In genomic region chr1:192158181-192158580, GRCh38 we compare ENCODE assay signal across 10 cellular contexts. TPM values are rescaled to one million over a fixed set of nuclear protein-coding genes. Genes with fewer than 3 reads are reported as not detected.
DNase-seq lines count a peak whose midpoint lies in the region; ATAC-seq and TF ChIP-seq lines count a peak whose summit lies in the region.
"Had no signal": no experiment of that assay in that cellular context is flagged by ENCODE, and none has a peak within 500 bp of the region (broad histone marks: within the 10 kb centered on the region; RNA-seq: fewer than 3 reads in every experiment).

TSS of gene RGS18 (plus strand) at chr1:192158462. CDS start at chr1:192158638, 176 bp downstream.

- ATAC-seq in GM19351 (IDR thresholded peaks at IDR 0.05; ENCODE audit: unreplicated experiment) = peak; percentile 93
- ATAC-seq in HG03066 (IDR thresholded peaks at IDR 0.05; ENCODE audit: low read depth, unreplicated experiment) = peak; percentile 60
- ATAC-seq in T-helper 17 cell = peak; percentile 35
- ATAC-seq in sciatic nerve = peak; percentile 66

- no peaks in the 10 kb centered on the region for H3K36me3 Mint-ChIP-seq in T-helper 17 cell (ENCODE audit: low read depth)

- H3K9me3 ChIP-seq in T-helper 17 cell (ENCODE audit: control insufficient read depth, low read length, poor library complexity, severe bottlenecking) = no peaks in the 10 kb centered on the region
- no peaks in the 10 kb centered on the region for H3K9me3 ChIP-seq in stomach

- intact Hi-C loops in sciatic nerve (cut with DNase I) = no loop called here
- intact Hi-C loops in stomach (cut with DNase I; ENCODE audit: low total_unique reads) = no loop called here
- intact Hi-C loops in posterior cingulate gyrus (cut with DNase I) = no loop called here

- WGBS in stomach, 5 donors = 42 to 58% (median 57%) methylated on average over 3 of the region's 3 CpGs

- peak within 1 kb of the TSS; percentile 41 for H3K27ac Mint-ChIP-seq in T-helper 17 cell

- no peak for TF ChIP-seq CTCF in stomach (IDR thresholded peaks at IDR 0.05)

- H3K4me3 ChIP-seq in stomach = peak within 1 kb of the TSS in 1 of 4 donors; percentile 8

- TF ChIP-seq POLR2A in stomach (IDR thresholded peaks at IDR 0.05) = no peak

- no peaks in the 10 kb centered on the region for H3K27me3 ChIP-seq in stomach

- no peaks in the 10 kb centered on the region for H3K27me3 Mint-ChIP-seq in T-helper 17 cell

- TF ChIP-seq EP300 in stomach (IDR thresholded peaks at IDR 0.05) = no peak

- no peaks in the 10 kb centered on the region for H3K4me1 ChIP-seq in stomach

- peak within 1 kb of the TSS in 2 of 5 donors; percentile 50 to 65 for H3K27ac ChIP-seq in stomach
- H3K27ac ChIP-seq: RWPE1 had no signal

- DNase-seq in T-helper 17 cell (no peak), sciatic nerve (ENCODE audit: low spot score) (no peak), stomach (no peak), posterior cingulate gyrus (no peak), GOT3 (lab: John Stamatoyannopoulos, UW) (no peak)
- no peak for DNase-seq in NK-92 treated with Interleukin-12 subunit alpha and Interleukin-12 subunit beta, amount 100 ng/mL, for 24 hours (lab: John Stamatoyannopoulos, UW)
- DNase-seq: left cardiac atrium had no signal

- H3K4me3 Mint-ChIP-seq in T-helper 17 cell = peak within 1 kb of the TSS; percentile 55

- no peaks in the 10 kb centered on the region for H3K4me1 Mint-ChIP-seq in T-helper 17 cell

- H3K36me3 ChIP-seq in stomach = no peaks in the 10 kb centered on the region

RNA-seq across cellular contexts. Expression of gene RGS18, which starts in this region (rescaled TPM):
- total RNA-seq in T-helper 17 cell (100 to 1,000 TPM in 1 of 2 donors, 1 to 10 TPM in 1; 6.3 to 106 TPM), sciatic nerve (4.3 TPM), stomach (1 to 10 TPM in 3 of 5 donors, not detected in 2; 2.5 to 4.0 (median 3.6) TPM)
- polyA plus RNA-seq in stomach = 1 to 10 TPM in 2 of 3 donors, under 1 TPM in 1; 0.38 to 3.8 (median 1.8) TPM

Comparison
In these comparisons a context has a peak if more than half of its experiments do, and no peak if none do; other contexts are left out.
1. ATAC-seq: peak in every context shown above with its lines; median percentile 93 in GM19351; 66 in sciatic nerve; 60 in HG03066; 35 in T-helper 17 cell.